ENCODE assay signal across 30 cellular contexts in the genomic region with DNA sequence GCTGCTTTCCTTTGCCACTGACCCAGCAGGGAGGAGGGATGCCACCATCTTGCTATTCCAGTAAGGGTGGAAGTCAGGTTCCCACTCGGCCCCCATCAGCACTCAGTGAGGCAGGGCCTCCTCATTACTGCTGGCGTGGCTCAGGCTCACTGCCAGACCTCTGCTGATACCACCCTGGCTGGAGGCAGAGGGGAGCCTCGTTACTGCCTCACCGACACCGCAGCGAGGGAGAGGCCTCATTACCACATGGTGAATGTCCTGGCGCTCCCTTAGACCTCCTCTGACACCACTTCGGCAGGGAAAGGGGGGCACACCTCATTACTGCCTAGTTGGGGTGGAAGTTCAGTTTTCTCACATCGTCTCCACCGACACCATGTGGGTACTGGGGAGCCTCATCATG.
"Had no signal": no experiment of that assay in that cellular context is flagged by ENCODE, and none has a peak within 500 bp of the region (broad histone marks: within the 10 kb centered on the region; RNA-seq: fewer than 3 reads in every experiment).

No MANE protein-coding gene starts in this region.

- ATAC-seq: activated CD4-positive, CD25-positive, alpha-beta regulatory T cell treated with anti-CD3 and anti-CD28 coated beads, Interleukin-2, amount 50 U/mL, for 24 hours; activated CD8-positive, alpha-beta memory T cell treated with anti-CD3 and anti-CD28 coated beads, Interleukin-2, amount 10 ng/mL, durations not matched to agents 7 days and 5 days; activated CD8-positive, alpha-beta T cell treated with anti-CD3 and anti-CD28 coated beads, Interleukin-2, amount 10 ng/mL, durations not matched to agents 7 days and 5 days; effector memory CD8-positive, alpha-beta T cell; foreskin keratinocyte; gastrocnemius medialis; T-helper 17 cell had no signal

- H3K36me3 Mint-ChIP-seq: activated CD4-positive, alpha-beta memory T cell treated with anti-CD3 and anti-CD28 coated beads for 36 hours; activated CD8-positive, alpha-beta memory T cell treated with anti-CD3 and anti-CD28 coated beads, Interleukin-2, amount 10 ng/mL, durations not matched to agents 7 days and 5 days; activated naive CD8-positive, alpha-beta T cell had no signal

- H3K27ac Mint-ChIP-seq: activated B cell treated with CpG ODN at 0.5 μM for 24 hours; activated CD4-positive, alpha-beta memory T cell treated with anti-CD3 and anti-CD28 coated beads for 36 hours; activated CD8-positive, alpha-beta memory T cell treated with anti-CD3 and anti-CD28 coated beads, Interleukin-2, amount 10 ng/mL, durations not matched to agents 7 days and 5 days; activated CD8-positive, alpha-beta T cell treated with anti-CD3 and anti-CD28 coated beads, Interleukin-2, amount 10 ng/mL, durations not matched to agents 7 days and 5 days; activated naive CD8-positive, alpha-beta T cell; activated T-helper 1 cell treated with anti-CD3 and anti-CD28 coated beads, Interleukin-12 subunit alpha, Interleukin-12 subunit beta, Interleukin-2, Interleukin-4 antibody, amounts not matched to agents 30 ng/mL and 10 ng/mL and 1 ng/mL, durations not matched to agents 14 hours and 24 hours and 36 hours; activated T-helper 2 cell treated with anti-CD3 and anti-CD28 coated beads, Interferon-gamma antibody, Interleukin-2, Interleukin-4, amounts not matched to agents 10 μg/mL and 5 μg/mL and 100 μg/mL, durations not matched to agents 14 hours and 24 hours and 36 hours; dendritic cell treated with granulocyte-macrophage colony-stimulating factor and Interleukin-4, amounts not matched to agents 40 ng/mL and 50 ng/mL, for 4 days; effector memory CD8-positive, alpha-beta T cell; T-helper 17 cell; T-helper 2 cell treated with Interferon-gamma antibody and Interleukin-4, amounts not matched to agents 5 μg/mL and 100 μg/mL, for 36 hours had no signal

- H3K9me3 Mint-ChIP-seq: activated CD4-positive, alpha-beta memory T cell treated with anti-CD3 and anti-CD28 coated beads for 36 hours; activated T-helper 1 cell treated with anti-CD3 and anti-CD28 coated beads, Interleukin-12 subunit alpha, Interleukin-12 subunit beta, Interleukin-2, Interleukin-4 antibody, amounts not matched to agents 30 ng/mL and 10 ng/mL and 1 ng/mL, durations not matched to agents 14 hours and 24 hours and 36 hours; activated T-helper 2 cell treated with anti-CD3 and anti-CD28 coated beads, Interferon-gamma antibody, Interleukin-2, Interleukin-4, amounts not matched to agents 10 μg/mL and 5 μg/mL and 100 μg/mL, durations not matched to agents 14 hours and 24 hours and 36 hours; central memory CD8-positive, alpha-beta T cell; dendritic cell treated with granulocyte-macrophage colony-stimulating factor and Interleukin-4, amounts not matched to agents 40 ng/mL and 50 ng/mL, for 4 days; effector memory CD8-positive, alpha-beta T cell; T-helper 2 cell treated with Interferon-gamma antibody and Interleukin-4, amounts not matched to agents 5 μg/mL and 100 μg/mL, for 36 hours had no signal

- H3K4me1 Mint-ChIP-seq: activated B cell treated with CpG ODN at 0.5 μM for 24 hours; central memory CD8-positive, alpha-beta T cell; T-helper 17 cell had no signal

- H3K4me3 Mint-ChIP-seq: activated B cell treated with CpG ODN at 0.5 μM for 24 hours; activated CD4-positive, alpha-beta memory T cell treated with anti-CD3 and anti-CD28 coated beads for 36 hours; activated CD8-positive, alpha-beta memory T cell treated with anti-CD3 and anti-CD28 coated beads, Interleukin-2, amount 10 ng/mL, durations not matched to agents 7 days and 5 days; activated CD8-positive, alpha-beta T cell treated with anti-CD3 and anti-CD28 coated beads, Interleukin-2, amount 10 ng/mL, durations not matched to agents 7 days and 5 days; activated naive CD8-positive, alpha-beta T cell; activated T-helper 1 cell treated with anti-CD3 and anti-CD28 coated beads, Interleukin-12 subunit alpha, Interleukin-12 subunit beta, Interleukin-2, Interleukin-4 antibody, amounts not matched to agents 30 ng/mL and 10 ng/mL and 1 ng/mL, durations not matched to agents 14 hours and 24 hours and 36 hours; central memory CD8-positive, alpha-beta T cell; dendritic cell treated with granulocyte-macrophage colony-stimulating factor and Interleukin-4, amounts not matched to agents 40 ng/mL and 50 ng/mL, for 4 days; effector memory CD8-positive, alpha-beta T cell; T-helper 17 cell; T-helper 2 cell treated with Interferon-gamma antibody and Interleukin-4, amounts not matched to agents 5 μg/mL and 100 μg/mL, for 36 hours had no signal

- DNase-seq: activated B cell treated with CpG ODN at 0.5 μM for 24 hours; activated CD4-positive, alpha-beta memory T cell treated with anti-CD3 and anti-CD28 coated beads for 36 hours; activated CD4-positive, alpha-beta T cell treated with anti-CD3 and anti-CD28 coated beads for 48 hours; activated CD8-positive, alpha-beta memory T cell treated with anti-CD3 and anti-CD28 coated beads, Interleukin-2, amount 10 ng/mL, durations not matched to agents 7 days and 5 days; activated CD8-positive, alpha-beta memory T cell treated with anti-CD3 and anti-CD28 coated beads, Interleukin-2, amount 50 U/mL, for 4 hours; activated CD8-positive, alpha-beta T cell treated with anti-CD3 and anti-CD28 coated beads, Interleukin-2, amount 10 ng/mL, durations not matched to agents 7 days and 5 days; activated gamma-delta T cell treated with Interleukin-2 at 50 U/mL for 16 hours; activated naive CD4-positive, alpha-beta T cell treated with anti-CD3 and anti-CD28 coated beads, Interleukin-2, amount 50 U/mL, for 16 hours; activated naive CD4-positive, alpha-beta T cell treated with Interleukin-2 at 50 U/mL for 16 hours; activated T-cell treated with anti-CD3 and anti-CD28 coated beads, Interleukin-2, amount 50 U/mL, for 1 hour; activated T-cell treated with anti-CD3 and anti-CD28 coated beads, Interleukin-2, amount 50 U/mL, for 48 hours; amniotic stem cell; anterior cingulate cortex; brain microvascular endothelial cell; dorsolateral prefrontal cortex; effector memory CD8-positive, alpha-beta T cell; erythroblast; foreskin keratinocyte; gastrocnemius medialis; T-helper 1 cell; T-helper 17 cell; T1000; WERI-Rb-1 had no signal

- H3K27me3 Mint-ChIP-seq: activated B cell treated with CpG ODN at 0.5 μM for 24 hours; activated naive CD8-positive, alpha-beta T cell; central memory CD8-positive, alpha-beta T cell had no signal
